In the genomic region with DNA sequence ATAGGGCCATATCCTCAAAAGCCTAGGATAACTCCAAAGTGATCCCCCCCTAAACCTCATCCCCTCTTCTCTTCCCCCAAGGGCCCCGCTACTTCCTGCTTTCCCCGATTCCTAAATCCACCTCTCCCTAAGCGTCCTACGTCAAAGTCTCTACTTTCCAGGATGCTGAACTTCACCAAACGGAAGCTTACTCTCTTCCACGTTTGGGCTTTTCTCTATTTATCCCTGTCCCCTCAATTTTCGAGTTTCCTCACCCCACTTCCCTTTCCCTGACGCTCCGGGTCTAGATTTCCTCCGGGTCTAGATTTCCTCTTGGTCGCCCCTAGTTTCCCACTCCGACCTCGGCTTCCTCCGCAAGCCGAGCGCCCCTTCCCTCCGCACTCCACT, we compare ENCODE assay signal across 8 cellular contexts.
A peak's percentile ranks its signal among the peaks of the same experiment; 100 is the strongest.
DNase-seq lines count a peak whose midpoint lies in the region; ATAC-seq and TF ChIP-seq lines count a peak whose summit lies in the region.

No MANE protein-coding gene starts in this region.

- H3K4me1 ChIP-seq in stomach smooth muscle (ENCODE audit: control insufficient read depth, insufficient read depth, low read length) = peaks cover 18% of the 10 kb centered on the region

- H3K9ac ChIP-seq in stomach smooth muscle (ENCODE audit: low read length in 2 of 2) = peak overlapping the region; percentile 97 to 98

- no peaks in the 10 kb centered on the region for H3K9me3 ChIP-seq in stomach smooth muscle (ENCODE audit: control insufficient read depth in 2 of 2, low read length in 2 of 2)

- ATAC-seq in GM19452 (IDR thresholded peaks at IDR 0.05; ENCODE audit: unreplicated experiment) (no peak), HG02884 (IDR thresholded peaks at IDR 0.05; ENCODE audit: unreplicated experiment) (no peak)

- peak; percentile 0 for DNase-seq in COR-L47 (lab: John Stamatoyannopoulos, UW)
- peak; percentile 42 to 43 for DNase-seq in Kasumi-1 (lab: John Stamatoyannopoulos, UW)
- no peak for DNase-seq in astrocyte of the cerebellum (ENCODE audit: low read depth)
- DNase-seq in inferior parietal cortex (ENCODE audit: extremely low spot score) = peak; percentile 34
- DNase-seq in GM10266 (ENCODE audit: extremely low spot score) = no peak

- no peak for TF ChIP-seq CTCF in astrocyte of the cerebellum (IDR thresholded peaks at IDR 0.05; ENCODE audit: low read depth, low read length, missing control alignments)
- no peak for TF ChIP-seq CTCF in GM10266 (IDR thresholded peaks at IDR 0.05; ENCODE audit: control insufficient read depth, insufficient read depth, low read depth, missing control alignments)

- H3K36me3 ChIP-seq in stomach smooth muscle (ENCODE audit: control insufficient read depth in 2 of 2, insufficient read depth in 2 of 2, low read length in 2 of 2) = no peaks in the 10 kb centered on the region

- in situ Hi-C loops in astrocyte of the cerebellum (cut with HindIII; ENCODE audit: low sequenced_read_pairs) = no loop called here

- H3K4me3 ChIP-seq in astrocyte of the cerebellum (ENCODE audit: low read depth, low read length) (peak overlapping the region; percentile 72), stomach smooth muscle (ENCODE audit: low read length in 2 of 2) (peak overlapping the region; percentile 80 to 94)

- H3K27ac ChIP-seq in stomach smooth muscle (ENCODE audit: low read length) = peak overlapping the region; percentile 94

- no peaks in the 10 kb centered on the region for H3K27me3 ChIP-seq in stomach smooth muscle (ENCODE audit: control insufficient read depth in 1 of 2, insufficient read depth in 2 of 2, low read length in 2 of 2)

Comparison
In these comparisons a context has a peak if more than half of its experiments do, and no peak if none do; other contexts are left out.
1. DNase-seq: peak in COR-L47 (single experiment), Kasumi-1 (2 of 2) and inferior parietal cortex (single experiment); none in astrocyte of the cerebellum (single experiment) and GM10266 (single experiment).